Comparison of ENCODE assay signal across 2 cellular contexts in genomic region chr15:40863660-40864285, GRCh38.
TF ChIP-seq lines count a peak whose summit lies in the region.

No MANE protein-coding gene starts in this region.

TF ChIP-seq in HepG2, 621 proteins besides CTCF, POLR2A, EP300 and RAD21 (continues in another document):
- TF ChIP-seq ZNF562 (CRISPR knock-in tag; IDR thresholded peaks at IDR 0.05; ENCODE audit: borderline replicate concordance) (no peak), ZNF609 (CRISPR knock-in tag; IDR thresholded peaks at IDR 0.05; ENCODE audit: borderline replicate concordance) (no peak), NONO (IDR thresholded peaks at IDR 0.05) (no peak), NONO (CRISPR knock-in tag; conservative IDR thresholded peaks at IDR 0.05) (no peak), FOXC1 (CRISPR knock-in tag; IDR thresholded peaks at IDR 0.05; ENCODE audit: borderline replicate concordance) (no peak), ZFP91 (CRISPR knock-in tag; IDR thresholded peaks at IDR 0.05; ENCODE audit: borderline replicate concordance) (peak; percentile 15; the same call in 1 of the 2 replicates), HNF4A (CRISPR knock-in tag; IDR thresholded peaks at IDR 0.05) (peak; percentile 5; the same call in 1 of the 2 replicates), IRX3 (CRISPR knock-in tag; IDR thresholded peaks at IDR 0.05; ENCODE audit: borderline replicate concordance, low read depth) (no peak), ZNF713 (CRISPR knock-in tag; IDR thresholded peaks at IDR 0.05) (no peak), ELF4 (CRISPR knock-in tag; IDR thresholded peaks at IDR 0.05; ENCODE audit: borderline replicate concordance) (no peak), ZNF605 (CRISPR knock-in tag; IDR thresholded peaks at IDR 0.05) (no peak), ZNF451 (CRISPR knock-in tag; IDR thresholded peaks at IDR 0.05) (no peak), ZNF724P (CRISPR knock-in tag; IDR thresholded peaks at IDR 0.05; ENCODE audit: borderline replicate concordance) (no peak), TAF1 (CRISPR knock-in tag; IDR thresholded peaks at IDR 0.05) (no peak), ZNF780A (CRISPR knock-in tag; IDR thresholded peaks at IDR 0.05) (no peak), CEBPB (IDR thresholded peaks at IDR 0.05; ENCODE audit: borderline replicate concordance, low read depth, low read length) (no peak), ERF (CRISPR knock-in tag; IDR thresholded peaks at IDR 0.05) (no peak), ZNF619 (CRISPR knock-in tag; IDR thresholded peaks at IDR 0.05) (no peak), TEAD2 (CRISPR knock-in tag; IDR thresholded peaks at IDR 0.05) (no peak), WIZ (CRISPR knock-in tag; IDR thresholded peaks at IDR 0.05) (no peak), MTERF4 (CRISPR knock-in tag; IDR thresholded peaks at IDR 0.05) (no peak), HHEX (CRISPR knock-in tag; IDR thresholded peaks at IDR 0.05) (no peak), ZNF552 (CRISPR knock-in tag; IDR thresholded peaks at IDR 0.05; ENCODE audit: borderline replicate concordance) (no peak), SNAI1 (CRISPR knock-in tag; IDR thresholded peaks at IDR 0.05; ENCODE audit: borderline replicate concordance) (no peak), ZFP36 (IDR thresholded peaks at IDR 0.05; ENCODE audit: borderline replicate concordance, low read depth, low read length, partially characterized antibody) (peak; percentile 34), MED13 (CRISPR knock-in tag; IDR thresholded peaks at IDR 0.05) (no peak), ZNF703 (CRISPR knock-in tag; IDR thresholded peaks at IDR 0.05; ENCODE audit: borderline replicate concordance) (no peak), NKX3-1 (CRISPR knock-in tag; IDR thresholded peaks at IDR 0.05) (no peak), ZNF737 (CRISPR knock-in tag; IDR thresholded peaks at IDR 0.05; ENCODE audit: borderline replicate concordance) (no peak)
- TF ChIP-seq, protein P1, sequence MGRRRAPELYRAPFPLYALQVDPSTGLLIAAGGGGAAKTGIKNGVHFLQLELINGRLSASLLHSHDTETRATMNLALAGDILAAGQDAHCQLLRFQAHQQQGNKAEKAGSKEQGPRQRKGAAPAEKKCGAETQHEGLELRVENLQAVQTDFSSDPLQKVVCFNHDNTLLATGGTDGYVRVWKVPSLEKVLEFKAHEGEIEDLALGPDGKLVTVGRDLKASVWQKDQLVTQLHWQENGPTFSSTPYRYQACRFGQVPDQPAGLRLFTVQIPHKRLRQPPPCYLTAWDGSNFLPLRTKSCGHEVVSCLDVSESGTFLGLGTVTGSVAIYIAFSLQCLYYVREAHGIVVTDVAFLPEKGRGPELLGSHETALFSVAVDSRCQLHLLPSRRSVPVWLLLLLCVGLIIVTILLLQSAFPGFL (CRISPR knock-in tag; IDR thresholded peaks at IDR 0.05), result no peak

TF ChIP-seq in SK-N-SH treated with all-trans-retinoic acid at 6 μM for 48 hours, 23 proteins besides CTCF, POLR2A, EP300 and RAD21:
- TF ChIP-seq GLIS3 (CRISPR knock-in tag; IDR thresholded peaks at IDR 0.05), result no peak
- TF ChIP-seq, protein P2, sequence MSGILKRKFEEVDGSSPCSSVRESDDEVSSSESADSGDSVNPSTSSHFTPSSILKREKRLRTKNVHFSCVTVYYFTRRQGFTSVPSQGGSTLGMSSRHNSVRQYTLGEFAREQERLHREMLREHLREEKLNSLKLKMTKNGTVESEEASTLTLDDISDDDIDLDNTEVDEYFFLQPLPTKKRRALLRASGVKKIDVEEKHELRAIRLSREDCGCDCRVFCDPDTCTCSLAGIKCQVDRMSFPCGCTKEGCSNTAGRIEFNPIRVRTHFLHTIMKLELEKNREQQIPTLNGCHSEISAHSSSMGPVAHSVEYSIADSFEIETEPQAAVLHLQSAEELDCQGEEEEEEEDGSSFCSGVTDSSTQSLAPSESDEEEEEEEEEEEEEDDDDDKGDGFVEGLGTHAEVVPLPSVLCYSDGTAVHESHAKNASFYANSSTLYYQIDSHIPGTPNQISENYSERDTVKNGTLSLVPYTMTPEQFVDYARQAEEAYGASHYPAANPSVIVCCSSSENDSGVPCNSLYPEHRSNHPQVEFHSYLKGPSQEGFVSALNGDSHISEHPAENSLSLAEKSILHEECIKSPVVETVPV (CRISPR knock-in tag; IDR thresholded peaks at IDR 0.05), result no peak
- TF ChIP-seq PPARA (CRISPR knock-in tag; IDR thresholded peaks at IDR 0.05; ENCODE audit: borderline replicate concordance), result no peak
- no peak for TF ChIP-seq TCF4 (CRISPR knock-in tag; IDR thresholded peaks at IDR 0.05; ENCODE audit: borderline replicate concordance)
- TF ChIP-seq OSR1 (CRISPR knock-in tag; IDR thresholded peaks at IDR 0.05), result no peak
